In genomic region chr10:129971381-129972144, GRCh38 we compare ENCODE assay signal across 8 cellular contexts. TPM values are rescaled to one million over a fixed set of nuclear protein-coding genes. Genes with fewer than 3 reads are reported as not detected.
DNase-seq lines count a peak whose midpoint lies in the region; ATAC-seq, FAIRE-seq and TF ChIP-seq lines count a peak whose summit lies in the region.

No MANE protein-coding gene starts in this region.

- no peak for FAIRE-seq in HepG2 (lab: Jason Lieb, UNC)

- H3K27ac ChIP-seq in mammary epithelial cell (ENCODE audit: insufficient read depth, low read depth, low read length) = no peak overlapping the region
- H3K27ac ChIP-seq in HepG2 (ENCODE audit: extremely low read length, insufficient read depth, low read length) = no peak overlapping the region

- peak; percentile 67 for ATAC-seq in GM19372 (IDR thresholded peaks at IDR 0.05; ENCODE audit: low read depth, unreplicated experiment)
- peak; percentile 89 for ATAC-seq in HepG2
- peak; percentile 68 for ATAC-seq in stimulated activated effector memory CD8-positive, alpha-beta T cell treated with anti-CD3 and anti-CD28 coated beads, Interleukin-12 subunit alpha, Interleukin-12 subunit beta, amount 100 ng/mL, for 72 hours

- dilution Hi-C loops in mammary epithelial cell (cut with HindIII; ENCODE audit: low sequenced_read_pairs) = no loop called here

- peak; percentile 90 for TF ChIP-seq RAD21 in HepG2 (CRISPR knock-in tag; IDR thresholded peaks at IDR 0.05)

- H3K4me1 ChIP-seq in mammary epithelial cell (ENCODE audit: insufficient read depth, low read length) (no peaks in the 10 kb centered on the region), HepG2 (ENCODE audit: insufficient read depth, low read length) (no peaks in the 10 kb centered on the region)

- H2AFZ ChIP-seq in mammary epithelial cell (ENCODE audit: low read depth, low read length) = no peak overlapping the region
- H2AFZ ChIP-seq in HepG2 (ENCODE audit: low read length) = no peak overlapping the region

- H3K27me3 ChIP-seq in BJ (ENCODE audit: control insufficient read depth, insufficient read depth, low read length) (peaks cover 44% of the 10 kb centered on the region), mammary epithelial cell (ENCODE audit: insufficient read depth, low read length) (peaks cover 39% of the 10 kb centered on the region), HepG2 (ENCODE audit: control insufficient read depth in 1 of 2, insufficient read depth in 2 of 2, low read length in 2 of 2) (peaks cover 6 to 66% of the 10 kb centered on the region in 2 experiments)

- CTCF ChIA-PET in BJ (lab: Yijun Ruan, JAX) (interaction anchor here (0.8 to 3.0 kb wide), 10 partner anchors 13 to 1759 kb away, joined by 3 to 15 read pairs (median 4); no protein-coding TSS in a partner anchor), mammary epithelial cell (lab: Charles Lee; ENCODE audit: low non-redundant PET) (no interaction called here), HepG2 (lab: Yijun Ruan, JAX; ENCODE audit: low intra/inter-chr PET ratio, low total read pairs) (interaction anchor here (0.9 to 2.0 kb wide), 3 partner anchors 80 to 940 kb away, joined by 3 to 15 read pairs (median 9); no protein-coding TSS in a partner anchor)

- H3K36me3 ChIP-seq in BJ (ENCODE audit: control insufficient read depth, insufficient read depth, low read length) (no peaks in the 10 kb centered on the region), mammary epithelial cell (ENCODE audit: insufficient read depth, low read length) (no peaks in the 10 kb centered on the region), HepG2 (replicated peaks in 1 of 2; ENCODE audit: control insufficient read depth in 1 of 2, insufficient read depth in 2 of 2, low read length in 2 of 2) (no peaks in the 10 kb centered on the region)

- H3K9ac ChIP-seq in mammary epithelial cell (ENCODE audit: insufficient read depth, low read length) (no peak overlapping the region), HepG2 (ENCODE audit: insufficient read depth, low read depth, low read length) (no peak overlapping the region)

- H3K9me3 Mint-ChIP-seq in stimulated activated effector memory CD8-positive, alpha-beta T cell treated with anti-CD3 and anti-CD28 coated beads, Interleukin-12 subunit alpha, Interleukin-12 subunit beta, amount 100 ng/mL, for 72 hours = no peaks in the 10 kb centered on the region

- no peaks in the 10 kb centered on the region for H4K20me1 ChIP-seq in mammary epithelial cell (ENCODE audit: insufficient read depth, low read length)
- 0 out of 2 replicates have a peak, but pooled peaks cover under 1% of the 10 kb centered on the region for H4K20me1 ChIP-seq in HepG2 (ENCODE audit: insufficient read depth, low read length)

- peak overlapping the region; percentile 34 for H3K4me3 Mint-ChIP-seq in stimulated activated effector memory CD8-positive, alpha-beta T cell treated with anti-CD3 and anti-CD28 coated beads, Interleukin-12 subunit alpha, Interleukin-12 subunit beta, amount 100 ng/mL, for 72 hours

- no peaks in the 10 kb centered on the region for H3K79me2 ChIP-seq in mammary epithelial cell (ENCODE audit: insufficient read depth, low read length)
- no peaks in the 10 kb centered on the region for H3K79me2 ChIP-seq in HepG2 (ENCODE audit: insufficient read depth, low read length)

- H3K4me1 Mint-ChIP-seq in stimulated activated effector memory CD8-positive, alpha-beta T cell treated with anti-CD3 and anti-CD28 coated beads, Interleukin-12 subunit alpha, Interleukin-12 subunit beta, amount 100 ng/mL, for 72 hours = peaks cover 10% of the 10 kb centered on the region

- intact Hi-C loops in mammary epithelial cell (cut with micrococcal nuclease) = loop anchor here (5.0 kb wide), 3 partner anchors 136 to 1759 kb away; no protein-coding TSS in a partner anchor
- intact Hi-C loops in HepG2 (cut with micrococcal nuclease; ENCODE audit: unreplicated experiment) = loop anchor here (1.0 kb wide), 2 partner anchors 82 to 940 kb away; no protein-coding TSS in a partner anchor

- in situ Hi-C loops in mammary epithelial cell (cut with MboI; ENCODE audit: low sequenced_read_pairs in 2 of 2) (no loop called here), HepG2 (cut with HindIII; ENCODE audit: extremely low pct_ligation_motif_present, low pct_unique_long_range_greater_than_20kb) (loop anchor here (5.0 to 25.0 kb wide), 3 partner anchors 84 to 1709 kb away; no protein-coding TSS in a partner anchor)

- no peak overlapping the region; the same call in 1 of the 2 replicates for H3K4me3 ChIP-seq in BJ (ENCODE audit: low read depth, low read length)
- no peak overlapping the region for H3K4me3 ChIP-seq in mammary epithelial cell (replicated peaks in 1 of 3; ENCODE audit: insufficient read depth in 1 of 3, low read depth in 2 of 3, low read length in 3 of 3)
- H3K4me3 ChIP-seq in HepG2 (replicated peaks in 1 of 3; ENCODE audit: insufficient read depth in 1 of 3, low read depth in 2 of 3, low read length in 3 of 3) = peak overlapping the region in 2 of 3 experiments; percentile 40 to 59; a peak in 3 of 6 replicates

- POLR2A ChIA-PET in BJ (lab: Charles Lee) (no interaction called here), HepG2 (lab: Yijun Ruan, JAX) (no interaction called here)

- no peak overlapping the region for H3K27ac Mint-ChIP-seq in stimulated activated effector memory CD8-positive, alpha-beta T cell treated with anti-CD3 and anti-CD28 coated beads, Interleukin-12 subunit alpha, Interleukin-12 subunit beta, amount 100 ng/mL, for 72 hours

- TF ChIP-seq CTCF in BJ (IDR thresholded peaks at IDR 0.05; ENCODE audit: insufficient read depth, low read depth, low read length) (peak; percentile 20; the same call in 1 of the 2 replicates), mammary epithelial cell (conservative IDR thresholded peaks at IDR 0.05 in 1 of 2, IDR thresholded peaks at IDR 0.05 in 1 of 2; ENCODE audit: extremely low read depth in 1 of 2, insufficient read depth in 1 of 2, low read depth in 1 of 2, low read length in 2 of 2) (peak in 1 of 2 donors; percentile 37), HepG2 (CRISPR knock-in tag; IDR thresholded peaks at IDR 0.05) (peak; percentile 52)

- no peak for DNase-seq in BJ (ENCODE audit: low read depth)
- DNase-seq in NCI-H748 treated with DMSO at 0.1 percent for 48 hours (lab: John Stamatoyannopoulos, UW) = peak; percentile 30
- DNase-seq in mammary epithelial cell = no peak
- DNase-seq in HepG2 (ENCODE audit: low spot score) = peak; percentile 8
- DNase-seq in stimulated activated effector memory CD8-positive, alpha-beta T cell treated with anti-CD3 and anti-CD28 coated beads, Interleukin-12 subunit alpha, Interleukin-12 subunit beta, amount 100 ng/mL, for 72 hours (ENCODE audit: low spot score in 2 of 2) = no peak
- DNase-seq in NCI-H187 treated with DMSO at 0.1 percent for 48 hours (lab: John Stamatoyannopoulos, UW) = no peak
- DNase-seq in GM19238 (ENCODE audit: insufficient read length, low spot score) = no peak

- H3K36me3 Mint-ChIP-seq in stimulated activated effector memory CD8-positive, alpha-beta T cell treated with anti-CD3 and anti-CD28 coated beads, Interleukin-12 subunit alpha, Interleukin-12 subunit beta, amount 100 ng/mL, for 72 hours = peaks cover 13% of the 10 kb centered on the region

- BruUV-seq in mammary epithelial cell (replicated peaks; lab: Mats Ljungman, UMichigan) (no TSS peak), HepG2 (replicated peaks; lab: Mats Ljungman, UMichigan) (no TSS peak)

- H3K9me3 ChIP-seq in mammary epithelial cell (replicated peaks; ENCODE audit: insufficient read depth, low read length) (no peaks in the 10 kb centered on the region), HepG2 (ENCODE audit: low read length) (no peaks in the 10 kb centered on the region)

- TF ChIP-seq POLR2A in HepG2 (IDR thresholded peaks at IDR 0.05; ENCODE audit: insufficient read depth in 1 of 2, low read depth in 2 of 2, low read length in 2 of 2) = no peak

- TF ChIP-seq EP300 in HepG2 (IDR thresholded peaks at IDR 0.05; ENCODE audit: low read depth in 2 of 2, low read length in 2 of 2) = no peak
- TF ChIP-seq EP300 in HepG2 (CRISPR knock-in tag; IDR thresholded peaks at IDR 0.05; ENCODE audit: borderline replicate concordance) = no peak

- 6% methylated on average over 11 of the region's 84 CpGs for WGBS in mammary epithelial cell (ENCODE audit: low coverage, missing lambda C conversion rate)
- 3% methylated on average over 31 of the region's 84 CpGs for WGBS in HepG2 (ENCODE audit: low lambda C conversion rate)

- H3K4me2 ChIP-seq in mammary epithelial cell (ENCODE audit: insufficient read depth, low read depth, low read length) = peak overlapping the region; percentile 59
- peak overlapping the region; percentile 63 for H3K4me2 ChIP-seq in HepG2 (ENCODE audit: low read depth, low read length)

TF ChIP-seq in HepG2, 621 proteins besides CTCF, POLR2A, EP300 and RAD21 (continues in another document):
- TF ChIP-seq AGO2 (optimal IDR thresholded peaks at IDR 0.05; ENCODE audit: low read depth, low read length) (no peak), STAG1 (CRISPR knock-in tag; IDR thresholded peaks at IDR 0.05) (peak; percentile 66)

RNA-seq across cellular contexts. Expression of gene EBF3, which starts 7.5 kb away (rescaled TPM):
- polyA plus RNA-seq in BJ (2011; rRNA removed) (0.31 and 0.32 TPM in 2 replicates), mammary epithelial cell (not detected), HepG2 (2011; rRNA removed) (not detected in 2 replicates)
- 0.41 and 0.47 TPM in 2 replicates for polyA minus RNA-seq in BJ (2011; rRNA and poly(A)+ RNA removed)
- total RNA-seq in mammary epithelial cell (under 1 TPM; under 0.01 to 0.54 TPM), HepG2 (2016; rRNA removed; fragmentation: Illumina TruSeq; extraction: Trizol) (not detected in 2 replicates)
- not detected for polyA minus RNA-seq in mammary epithelial cell
- total RNA-seq in HepG2 (2016; cell fraction: cytosol; rRNA removed; fragmentation: Illumina TruSeq; extraction: Trizol; ENCODE audit: low read depth) = not detected in 2 replicates
- total RNA-seq in HepG2 (2016; cell fraction: insoluble cytoplasmic fraction; rRNA removed; fragmentation: Illumina TruSeq; extraction: Trizol) = not detected in 2 replicates
- not detected in 2 replicates for total RNA-seq in HepG2 (2016; cell fraction: membrane; rRNA removed; fragmentation: Illumina TruSeq; extraction: Trizol)
- total RNA-seq in HepG2 (2016; cell fraction: nucleus; rRNA removed; fragmentation: Illumina TruSeq; extraction: Trizol) = not detected in 2 replicates
- not detected in 2 replicates for polyA plus RNA-seq in HepG2 (2011; cell fraction: cytosol; rRNA removed)
- polyA plus RNA-seq in HepG2 (2011; cell fraction: nucleus; rRNA removed) = not detected in 2 replicates
- 0.13 and 0.16 TPM in 2 replicates for polyA plus RNA-seq in HepG2 (2012)
- polyA plus RNA-seq in HepG2 (2016; cell fraction: cytosol; fragmentation: Illumina TruSeq; extraction: Trizol; ENCODE audit: low read depth) = not detected in 2 replicates
- polyA plus RNA-seq in HepG2 (2016; cell fraction: insoluble cytoplasmic fraction; fragmentation: Illumina TruSeq; extraction: Trizol; ENCODE audit: low read depth) = not detected in 2 replicates
- polyA plus RNA-seq in HepG2 (2016; cell fraction: membrane; fragmentation: Illumina TruSeq; extraction: Trizol; ENCODE audit: low read depth) = not detected in 2 replicates
- polyA plus RNA-seq in HepG2 (2016; cell fraction: nucleus; fragmentation: Illumina TruSeq; extraction: Trizol; ENCODE audit: insufficient read depth, low read depth) = not detected in 2 replicates
- polyA minus RNA-seq in HepG2 (2011; rRNA and poly(A)+ RNA removed; ENCODE audit: low replicate concordance) = not detected in 2 replicates
- polyA minus RNA-seq in HepG2 (2011; cell fraction: cytosol; rRNA and poly(A)+ RNA removed) = not detected in 2 replicates
- polyA minus RNA-seq in HepG2 (2011; cell fraction: nucleus; rRNA and poly(A)+ RNA removed) = not detected in 2 replicates

Comparison
In these comparisons a context has a peak if more than half of its experiments do, and no peak if none do; other contexts are left out.
1. DNase-seq: peak in NCI-H748 treated with DMSO at 0.1 percent for 48 hours (single experiment) and HepG2 (single experiment); none in BJ (single experiment), mammary epithelial cell (single experiment), stimulated activated effector memory CD8-positive, alpha-beta T cell treated with anti-CD3 and anti-CD28 coated beads, Interleukin-12 subunit alpha, Interleukin-12 subunit beta, amount 100 ng/mL, for 72 hours (0 of 2), NCI-H187 treated with DMSO at 0.1 percent for 48 hours (single experiment) and GM19238 (single experiment).
2. H3K4me3 ChIP-seq: peak in HepG2 (2 of 3); none in BJ (single experiment) and mammary epithelial cell (0 of 3).
3. Peak in every context shown above with its lines, with median percentiles within 50 percentile points of each other: ATAC-seq.